ENCODE assay signal across 12 cellular contexts in the genomic region with DNA sequence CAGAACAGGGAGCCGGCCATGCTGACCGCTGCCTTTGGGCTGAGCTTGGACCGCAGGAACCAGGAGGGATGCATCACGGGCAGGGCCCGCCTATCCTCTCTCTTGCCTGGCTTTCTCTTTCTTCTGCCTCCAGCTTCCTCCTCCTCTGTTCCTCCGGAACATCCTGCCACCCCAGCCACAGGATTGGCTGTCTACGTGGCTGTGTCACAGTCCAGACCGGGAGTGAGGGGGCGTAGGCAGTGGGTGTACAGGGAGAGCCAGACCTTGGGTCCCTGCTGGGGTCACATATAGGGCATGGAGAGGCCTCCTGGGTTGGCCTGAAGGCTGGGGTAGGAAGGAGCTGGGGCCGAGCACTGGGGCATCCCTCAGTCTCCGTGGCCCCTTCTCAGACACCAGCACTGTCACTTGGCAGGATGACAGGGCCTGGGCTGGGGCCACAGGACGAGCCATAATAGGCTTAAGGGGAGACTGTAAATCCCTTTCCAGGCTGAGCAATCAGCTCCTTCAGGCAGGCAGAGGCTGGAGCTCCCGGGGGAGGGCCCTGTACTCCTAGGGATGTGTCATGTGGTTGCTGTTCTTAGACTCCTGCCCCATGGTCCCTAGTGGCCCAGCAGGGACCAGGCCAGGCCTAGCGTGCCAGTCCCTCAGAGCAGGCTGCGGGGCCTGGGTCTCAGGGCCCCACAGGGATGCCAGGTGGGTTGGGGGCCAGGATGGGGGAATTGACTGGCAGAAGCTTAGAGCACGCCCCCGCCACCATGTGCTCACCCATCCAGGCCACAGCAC. TPM values are rescaled to one million over a fixed set of nuclear protein-coding genes. Genes with fewer than 3 reads are reported as not detected.
A peak's percentile ranks its signal among the peaks of the same experiment; 100 is the strongest.
DNase-seq lines count a peak whose midpoint lies in the region; ATAC-seq and TF ChIP-seq lines count a peak whose summit lies in the region.
"Had no signal": no experiment of that assay in that cellular context is flagged by ENCODE, and none has a peak within 500 bp of the region (broad histone marks: within the 10 kb centered on the region; RNA-seq: fewer than 3 reads in every experiment).

No MANE protein-coding gene starts in this region.

- no peaks in the 10 kb centered on the region for H3K9me3 ChIP-seq in naive thymus-derived CD4-positive, alpha-beta T cell (ENCODE audit: control insufficient read depth in 2 of 3, low read length in 3 of 3)

- H3K36me3 Mint-ChIP-seq in chondrocyte (ENCODE audit: low read depth): no peaks in the 10 kb centered on the region
- no peaks in the 10 kb centered on the region for H3K36me3 Mint-ChIP-seq in naive thymus-derived CD4-positive, alpha-beta T cell

- peak overlapping the region; percentile 69 for H3K27ac Mint-ChIP-seq in chondrocyte (ENCODE audit: unreplicated experiment)
- no peak overlapping the region for H3K27ac Mint-ChIP-seq in naive thymus-derived CD4-positive, alpha-beta T cell
- H3K27ac Mint-ChIP-seq: GM23338 had no signal

- no peaks in the 10 kb centered on the region for H3K9me3 Mint-ChIP-seq in chondrocyte (ENCODE audit: low read depth)
- H3K9me3 Mint-ChIP-seq in naive thymus-derived CD4-positive, alpha-beta T cell: peaks cover 0 to 2% (median 0%) of the 10 kb centered on the region in 11 donors

- no peaks in the 10 kb centered on the region for H3K27me3 Mint-ChIP-seq in chondrocyte (ENCODE audit: low read depth)
- H3K27me3 Mint-ChIP-seq in naive thymus-derived CD4-positive, alpha-beta T cell: peaks cover 0 to 15% (median 7%) of the 10 kb centered on the region in 5 donors

- no peaks in the 10 kb centered on the region for H3K4me1 ChIP-seq in naive thymus-derived CD4-positive, alpha-beta T cell (ENCODE audit: control insufficient read depth in 2 of 2, insufficient read depth in 2 of 2, low read length in 2 of 2)

- POLR2A ChIA-PET in naive thymus-derived CD4-positive, alpha-beta T cell (lab: Charles Lee): no interaction called here

- H3K4me3 Mint-ChIP-seq in chondrocyte (ENCODE audit: unreplicated experiment): no peak overlapping the region
- H3K4me3 Mint-ChIP-seq in naive thymus-derived CD4-positive, alpha-beta T cell: no peak overlapping the region
- H3K4me3 Mint-ChIP-seq: GM23338 had no signal

- H3K36me3 ChIP-seq in naive thymus-derived CD4-positive, alpha-beta T cell (ENCODE audit: control insufficient read depth in 2 of 3, insufficient read depth in 3 of 3, low read length in 3 of 3): no peaks in the 10 kb centered on the region

- H3K27me3 ChIP-seq in naive thymus-derived CD4-positive, alpha-beta T cell (ENCODE audit: control insufficient read depth in 2 of 2, insufficient read depth in 2 of 2, low read length in 2 of 2): no peaks in the 10 kb centered on the region

- H3K27ac ChIP-seq in naive thymus-derived CD4-positive, alpha-beta T cell (ENCODE audit: low read depth, low read length): no peak overlapping the region
- H3K27ac ChIP-seq: C4-2B had no signal

- CTCF ChIA-PET in naive thymus-derived CD4-positive, alpha-beta T cell (lab: Charles Lee): interaction anchor here (0.6 kb wide), 1 partner anchor 64 kb away, joined by 3 read pairs; no protein-coding TSS in a partner anchor

- no peak for TF ChIP-seq CTCF in chondrocyte (IDR thresholded peaks at IDR 0.05)

- intact Hi-C loops in naive thymus-derived CD4-positive, alpha-beta T cell (cut with micrococcal nuclease): no loop called here

- DNase-seq in AG08395 (ENCODE audit: low spot score) (peak; percentile 79), M059J (ENCODE audit: low read depth) (peak; percentile 41), chondrocyte (ENCODE audit: low spot score) (no peak), medulla oblongata (ENCODE audit: extremely low spot score) (peak; percentile 12), NCI-H774 (lab: John Stamatoyannopoulos, UW) (no peak), cortex of kidney (lab: John Stamatoyannopoulos, UW) (no peak)
- DNase-seq in naive thymus-derived CD4-positive, alpha-beta T cell: no peak
- DNase-seq: activated CD4-positive, alpha-beta T cell treated with anti-CD3 and anti-CD28 coated beads for 48 hours had no signal

- no peak for ATAC-seq in naive thymus-derived CD4-positive, alpha-beta T cell
- no peak for ATAC-seq in HG03039 (IDR thresholded peaks at IDR 0.05; ENCODE audit: unreplicated experiment)

- H3K4me3 ChIP-seq in naive thymus-derived CD4-positive, alpha-beta T cell (ENCODE audit: low read length): no peak overlapping the region
- H3K4me3 ChIP-seq: GM23338 had no signal

- H3K4me1 Mint-ChIP-seq in chondrocyte (ENCODE audit: low read depth): peaks cover 58% of the 10 kb centered on the region
- H3K4me1 Mint-ChIP-seq in naive thymus-derived CD4-positive, alpha-beta T cell: peaks cover 0 to 10% (median 7%) of the 10 kb centered on the region in 7 donors

RNA-seq across cellular contexts. Expression of a gene that starts 25.4 kb away (rescaled TPM):
- total RNA-seq in M059J (2014; rRNA removed; shearing (Covaris generic)): not detected in 2 replicates
- 5.1 to 12.2 TPM (median 12.0 TPM) in 3 replicates for total RNA-seq in chondrocyte
- total RNA-seq in naive thymus-derived CD4-positive, alpha-beta T cell: not detected
- not detected for polyA plus RNA-seq in naive thymus-derived CD4-positive, alpha-beta T cell
- total RNA-seq: pulmonary artery endothelial cell had no signal

Comparison
In these comparisons a context has a peak if more than half of its experiments do, and no peak if none do; other contexts are left out.
1. DNase-seq: peak in AG08395 (single experiment), M059J (single experiment) and medulla oblongata (single experiment); none in chondrocyte (single experiment), naive thymus-derived CD4-positive, alpha-beta T cell (0 of 9), NCI-H774 (single experiment) and cortex of kidney (single experiment).